11 cellular contexts compared by ENCODE assay signal in genomic region chr7:130140551-130141160, GRCh38.
A peak's percentile ranks its signal among the peaks of the same experiment; 100 is the strongest.
DNase-seq lines count a peak whose midpoint lies in the region; ATAC-seq, FAIRE-seq and TF ChIP-seq lines count a peak whose summit lies in the region.
"Had no signal": no experiment of that assay in that cellular context is flagged by ENCODE, and none has a peak within 500 bp of the region (broad histone marks: within the 10 kb centered on the region; RNA-seq: fewer than 3 reads in every experiment).

No MANE protein-coding gene starts in this region.

- TF ChIP-seq CTCF in brain (conservative IDR thresholded peaks at IDR 0.05) (no peak), keratinocyte (optimal IDR thresholded peaks at IDR 0.05 in 1 of 3, IDR thresholded peaks at IDR 0.05 in 1 of 3, conservative IDR thresholded peaks at IDR 0.05 in 1 of 3; ENCODE audit: extremely low read depth in 1 of 3, insufficient read depth in 2 of 3, low read length in 3 of 3) (no peak)

- H3K9me3 ChIP-seq in HUES6 (ENCODE audit: control insufficient read depth, insufficient read depth, low read depth, low read length): no peaks in the 10 kb centered on the region
- no peaks in the 10 kb centered on the region for H3K9me3 ChIP-seq in keratinocyte (ENCODE audit: control insufficient read depth, low read depth, low read length)
- H3K9me3 ChIP-seq: adrenal gland, SK-N-SH had no signal

- H3K27ac ChIP-seq in HUES6 (ENCODE audit: low read depth, low read length) (no peak overlapping the region), keratinocyte (ENCODE audit: control insufficient read depth, insufficient read depth, low read length) (no peak overlapping the region)

- peaks cover 13% of the 10 kb centered on the region for H3K27me3 ChIP-seq in HUES6 (ENCODE audit: control insufficient read depth, insufficient read depth, low read length)
- no peaks in the 10 kb centered on the region for H3K27me3 ChIP-seq in keratinocyte (ENCODE audit: control insufficient read depth, extremely low read depth, insufficient read depth, low read length)
- H3K27me3 ChIP-seq: adrenal gland had no signal

- peaks cover 59% of the 10 kb centered on the region for H3K4me1 Mint-ChIP-seq in brain
- H3K4me1 Mint-ChIP-seq in stimulated activated effector memory CD8-positive, alpha-beta T cell treated with anti-CD3 and anti-CD28 coated beads, Interleukin-12 subunit alpha, Interleukin-12 subunit beta, amount 100 ng/mL, for 72 hours: peaks cover 13% of the 10 kb centered on the region

- peak overlapping the region; percentile 93 for H3K9ac ChIP-seq in HUES6 (ENCODE audit: low read length)
- no peak overlapping the region for H3K9ac ChIP-seq in keratinocyte (ENCODE audit: control insufficient read depth, extremely low read depth, insufficient read depth, low read length)
- H3K9ac ChIP-seq: SK-N-SH had no signal

- H3K36me3 Mint-ChIP-seq in brain: peaks cover 43% of the 10 kb centered on the region
- peaks cover 26% of the 10 kb centered on the region for H3K36me3 Mint-ChIP-seq in stimulated activated effector memory CD8-positive, alpha-beta T cell treated with anti-CD3 and anti-CD28 coated beads, Interleukin-12 subunit alpha, Interleukin-12 subunit beta, amount 100 ng/mL, for 72 hours

- H3K36me3 ChIP-seq in HUES6 (ENCODE audit: control insufficient read depth, insufficient read depth, low read length): 0 out of 2 replicates have a peak, but pooled peaks cover under 1% of the 10 kb centered on the region
- H3K36me3 ChIP-seq in keratinocyte (ENCODE audit: control insufficient read depth in 2 of 2, extremely low read depth in 1 of 2, insufficient read depth in 2 of 2, low read length in 2 of 2): peaks cover 6 to 9% of the 10 kb centered on the region in 2 experiments
- H3K36me3 ChIP-seq: adrenal gland had no signal

- DNase-seq in keratinocyte (ENCODE audit: low read depth, low spot score): no peak
- DNase-seq in stimulated activated effector memory CD8-positive, alpha-beta T cell treated with anti-CD3 and anti-CD28 coated beads, Interleukin-12 subunit alpha, Interleukin-12 subunit beta, amount 100 ng/mL, for 72 hours (ENCODE audit: low spot score in 2 of 2): no peak
- DNase-seq in SHP77 (lab: John Stamatoyannopoulos, UW): no peak
- no peak for DNase-seq in SK-N-DZ (ENCODE audit: low spot score)

- FAIRE-seq in keratinocyte (lab: Jason Lieb, UNC): no peak

- peak overlapping the region in 4 of 5 experiments; percentile 76 to 100 (median 94) for H3K27ac Mint-ChIP-seq in brain
- no peak overlapping the region for H3K27ac Mint-ChIP-seq in stimulated activated effector memory CD8-positive, alpha-beta T cell treated with anti-CD3 and anti-CD28 coated beads, Interleukin-12 subunit alpha, Interleukin-12 subunit beta, amount 100 ng/mL, for 72 hours

- H3K79me2 ChIP-seq in keratinocyte (ENCODE audit: control insufficient read depth, insufficient read depth, low read length): no peaks in the 10 kb centered on the region

- H3K4me3 ChIP-seq in HUES6 (ENCODE audit: low read depth, low read length) (peak overlapping the region; percentile 71), keratinocyte (ENCODE audit: control insufficient read depth in 2 of 3, extremely low read depth in 1 of 3, insufficient read depth in 2 of 3, low read depth in 1 of 3, low read length in 3 of 3) (no peak overlapping the region)

- H4K20me1 ChIP-seq in keratinocyte (ENCODE audit: control insufficient read depth, extremely low read depth, insufficient read depth, low read length): no peaks in the 10 kb centered on the region

- H3K4me1 ChIP-seq in HUES6 (ENCODE audit: control insufficient read depth, insufficient read depth, low read length) (peaks cover 14% of the 10 kb centered on the region), keratinocyte (ENCODE audit: control insufficient read depth, extremely low read depth, insufficient read depth, low read length) (peaks cover 4% of the 10 kb centered on the region)

- H3K4me2 ChIP-seq in keratinocyte (ENCODE audit: control insufficient read depth, extremely low read depth, insufficient read depth, low read depth, low read length): peak overlapping the region; percentile 64
- H3K4me2 ChIP-seq: SK-N-SH had no signal

- H3K9me3 Mint-ChIP-seq in brain: peaks cover 0 to 3% (median 0%) of the 10 kb centered on the region in 5 experiments
- H3K9me3 Mint-ChIP-seq in stimulated activated effector memory CD8-positive, alpha-beta T cell treated with anti-CD3 and anti-CD28 coated beads, Interleukin-12 subunit alpha, Interleukin-12 subunit beta, amount 100 ng/mL, for 72 hours: no peaks in the 10 kb centered on the region

- no peaks in the 10 kb centered on the region for H3K27me3 Mint-ChIP-seq in brain

- H3K9me1 ChIP-seq in keratinocyte (ENCODE audit: control insufficient read depth, extremely low read depth, insufficient read depth, low read length): no peaks in the 10 kb centered on the region

- no peak for ATAC-seq in stimulated activated effector memory CD8-positive, alpha-beta T cell treated with anti-CD3 and anti-CD28 coated beads, Interleukin-12 subunit alpha, Interleukin-12 subunit beta, amount 100 ng/mL, for 72 hours
- no peak for ATAC-seq in GM19328 (IDR thresholded peaks at IDR 0.05; ENCODE audit: unreplicated experiment)
- ATAC-seq in GM21526 (IDR thresholded peaks at IDR 0.05; ENCODE audit: low FRiP score, unreplicated experiment): no peak
- ATAC-seq: HCT116 had no signal

- no peak overlapping the region for H2AFZ ChIP-seq in keratinocyte (ENCODE audit: control insufficient read depth, low read length)

- dilution Hi-C loops in keratinocyte (cut with MboI; ENCODE audit: extremely low pct_ligation_motif_present, low sequenced_read_pairs): no loop called here

- H3K4me3 Mint-ChIP-seq in brain: peak overlapping the region in 3 of 5 experiments; percentile 39 to 56 (median 42)
- peak overlapping the region; percentile 39 for H3K4me3 Mint-ChIP-seq in stimulated activated effector memory CD8-positive, alpha-beta T cell treated with anti-CD3 and anti-CD28 coated beads, Interleukin-12 subunit alpha, Interleukin-12 subunit beta, amount 100 ng/mL, for 72 hours
